ENCODE assay signal across 9 cellular contexts in genomic region chr17:2049333-2050245, GRCh38. TPM values are rescaled to one million over a fixed set of nuclear protein-coding genes. Genes with fewer than 3 reads are reported as not detected.
DNase-seq lines count a peak whose midpoint lies in the region; ATAC-seq, FAIRE-seq and TF ChIP-seq lines count a peak whose summit lies in the region.
"Had no signal": no experiment of that assay in that cellular context is flagged by ENCODE, and none has a peak within 500 bp of the region (broad histone marks: within the 10 kb centered on the region; RNA-seq: fewer than 3 reads in every experiment).

No MANE protein-coding gene starts in this region.

- ATAC-seq in GM21529 (IDR thresholded peaks at IDR 0.05; ENCODE audit: unreplicated experiment) (peak; percentile 50), gastrocnemius medialis (peak; percentile 59 to 65), HG02870 (IDR thresholded peaks at IDR 0.05; ENCODE audit: unreplicated experiment) (no peak)

- in situ Hi-C loops in astrocyte of the cerebellum (cut with HindIII; ENCODE audit: low sequenced_read_pairs) (no loop called here), gastrocnemius medialis (cut with MboI; ENCODE audit: low sequenced_read_pairs in 4 of 4) (loop anchor here (5.0 to 25.0 kb wide), 3 partner anchors 198 to 387 kb away; partner anchors contain the start of gene PRPF8 (in 1 of the 4))

- H3K4me3 ChIP-seq in KMS-11 (IDR thresholded peaks at IDR 0.05; ENCODE audit: insufficient read depth, low read depth, low read length), result no peak overlapping the region
- peak overlapping the region; percentile 52 for H3K4me3 ChIP-seq in astrocyte of the cerebellum (ENCODE audit: low read depth, low read length)
- peak overlapping the region; percentile 47 to 87 (median 55) for H3K4me3 ChIP-seq in gastrocnemius medialis

- H3K4me1 ChIP-seq in KMS-11 (ENCODE audit: low read depth, poor library complexity, severe bottlenecking) (no peaks in the 10 kb centered on the region), gastrocnemius medialis (peaks cover 14 to 26% of the 10 kb centered on the region in 2 donors)

- H3K36me3 ChIP-seq in KMS-11 (ENCODE audit: insufficient read depth) (no peaks in the 10 kb centered on the region), gastrocnemius medialis (no peaks in the 10 kb centered on the region)

- peak overlapping the region; percentile 71 for H2AFZ ChIP-seq in KMS-11 (ENCODE audit: low read depth)

- FAIRE-seq in D721Med (lab: Jason Lieb, UNC), result no peak

- no peaks in the 10 kb centered on the region for H4K20me1 ChIP-seq in KMS-11 (ENCODE audit: insufficient read depth)

- TF ChIP-seq POLR2A in gastrocnemius medialis (IDR thresholded peaks at IDR 0.05), result peak in 1 of 2 donors; percentile 21

- intact Hi-C loops in gastrocnemius medialis (cut with DNase I; ENCODE audit: low total_unique reads), result loop anchor here (5.0 to 10.0 kb wide), 4 partner anchors 288 to 475 kb away; partner anchors contain the start of genes MNT, SGSM2 and TSR1

- H3K27ac ChIP-seq in KMS-11, result no peak overlapping the region
- peak overlapping the region in 3 of 4 donors; percentile 0 to 49 (median 48) for H3K27ac ChIP-seq in gastrocnemius medialis

- no peaks in the 10 kb centered on the region for H3K9me3 ChIP-seq in gastrocnemius medialis

- TF ChIP-seq CTCF in D721Med (IDR thresholded peaks at IDR 0.05; ENCODE audit: insufficient read depth, missing control alignments) (no peak), KMS-11 (conservative IDR thresholded peaks at IDR 0.05; ENCODE audit: low read depth, low read length) (no peak), astrocyte of the cerebellum (IDR thresholded peaks at IDR 0.05; ENCODE audit: low read depth, low read length, missing control alignments) (no peak), gastrocnemius medialis (IDR thresholded peaks at IDR 0.05 in 4 of 5, conservative IDR thresholded peaks at IDR 0.05 in 1 of 5) (no peak)

- peak overlapping the region; percentile 22; the same call in 1 of the 2 replicates for H3K4me2 ChIP-seq in KMS-11

- peak overlapping the region; percentile 52 for H3K9ac ChIP-seq in KMS-11

- peaks cover 7% of the 10 kb centered on the region; the same call in 1 of the 2 replicates for H3K27me3 ChIP-seq in KMS-11 (ENCODE audit: insufficient read depth, low read depth)
- H3K27me3 ChIP-seq in gastrocnemius medialis, result peaks cover 11 to 14% (median 14%) of the 10 kb centered on the region in 3 donors

- DNase-seq in D721Med (ENCODE audit: insufficient read length, low spot score) (peak; percentile 76), T-helper 9 cell (peak; percentile 88), astrocyte of the cerebellum (ENCODE audit: low read depth) (no peak), hypothalamus (lab: John Stamatoyannopoulos, UW) (peak in 46 of 51 donors; percentile 38 to 82 (median 64)), gastrocnemius medialis (peak; percentile 49 to 73)

- no peaks in the 10 kb centered on the region for H3K79me2 ChIP-seq in KMS-11 (ENCODE audit: insufficient read depth, low read depth)

RNA-seq across cellular contexts. Expression of gene HIC1, which starts 5.3 kb away (rescaled TPM):
- 1 to 10 TPM; 4.6 to 9.6 (median 6.9) TPM for total RNA-seq in gastrocnemius medialis

RNA-seq across cellular contexts. Expression of gene OVCA2, which starts 7.8 kb away (rescaled TPM):
- 10 to 100 TPM; 12.6 to 50.2 (median 34.4) TPM for total RNA-seq in gastrocnemius medialis

RNA-seq across cellular contexts. Expression of gene DPH1, which starts 19.6 kb away (rescaled TPM):
- 10 to 100 TPM; 47.2 to 59.9 (median 57.7) TPM for total RNA-seq in gastrocnemius medialis

RNA-seq across cellular contexts. Expression of gene RTN4RL1, which starts 24.5 kb away (rescaled TPM):
- 1 to 10 TPM in 2 of 4 donors, under 1 TPM in 2; 0.31 to 1.7 (median 1.2) TPM for total RNA-seq in gastrocnemius medialis
- total RNA-seq: glomerular endothelial cell had no signal
